In genomic region chr2:216535454-216535995, GRCh38 we compare ENCODE assay signal across 9 cellular contexts. TPM values are rescaled to one million over a fixed set of nuclear protein-coding genes. Genes with fewer than 3 reads are reported as not detected.
DNase-seq lines count a peak whose midpoint lies in the region; ATAC-seq and TF ChIP-seq lines count a peak whose summit lies in the region.
"Had no signal": no experiment of that assay in that cellular context is flagged by ENCODE, and none has a peak within 500 bp of the region (broad histone marks: within the 10 kb centered on the region; RNA-seq: fewer than 3 reads in every experiment).

No MANE protein-coding gene starts in this region.

- peak overlapping the region in 1 of 2 donors; percentile 34 for H3K9ac ChIP-seq in liver (ENCODE audit: low read depth in 1 of 2, low read length in 2 of 2)

- peak in 1 of 2 donors; percentile 32 for TF ChIP-seq RAD21 in liver (IDR thresholded peaks at IDR 0.05)

- H3K4me1 ChIP-seq in liver (ENCODE audit: control insufficient read depth in 4 of 4, insufficient read depth in 4 of 4, low read length in 3 of 4), result peaks cover 5 to 31% (median 17%) of the 10 kb centered on the region in 4 donors
- peaks cover 27 to 55% (median 43%) of the 10 kb centered on the region in 4 donors for H3K4me1 ChIP-seq in upper lobe of left lung

- TF ChIP-seq CTCF in liver (IDR thresholded peaks at IDR 0.05; ENCODE audit: low read depth, low read length, missing input control), result no peak
- no peak for TF ChIP-seq CTCF in upper lobe of left lung (IDR thresholded peaks at IDR 0.05)

- H3K27ac ChIP-seq in cingulate gyrus (ENCODE audit: low read depth, low read length), result peak overlapping the region; percentile 49
- H3K27ac ChIP-seq in liver (ENCODE audit: low read depth in 1 of 2, low read length in 2 of 2), result peak overlapping the region; percentile 36 to 46
- peak overlapping the region; percentile 34 to 80 (median 72) for H3K27ac ChIP-seq in upper lobe of left lung

- H3K36me3 ChIP-seq in liver (ENCODE audit: control insufficient read depth in 4 of 4, insufficient read depth in 3 of 4, low read depth in 1 of 4, low read length in 3 of 4) (no peaks in the 10 kb centered on the region), upper lobe of left lung (no peaks in the 10 kb centered on the region)

- ATAC-seq in upper lobe of left lung (ENCODE audit: low FRiP score in 2 of 2), result peak; percentile 77 to 80
- ATAC-seq: HCT116 had no signal

- 45% methylated on average over 10 of the region's 10 CpGs for WGBS in liver
- 0 to 13% methylated on average over 9 to 10 of the region's 10 CpGs for WGBS in upper lobe of left lung, 2 donors

- DNase-seq in NCI-H226 (peak; percentile 89), upper lobe of left lung (peak in 1 of 2 donors; percentile 40), T-helper 9 cell (no peak), NCI-H748 treated with DMSO at 0.1 percent for 48 hours (lab: John Stamatoyannopoulos, UW) (no peak), activated T-cell treated with anti-CD3 and anti-CD28 coated beads for 4 hours (no peak), DMS114 treated with DMSO at 0.1 percent for 48 hours (lab: John Stamatoyannopoulos, UW; ENCODE audit: unreplicated experiment) (no peak)

- TF ChIP-seq POLR2A in upper lobe of left lung (IDR thresholded peaks at IDR 0.05), result no peak

- no peaks in the 10 kb centered on the region for H3K27me3 ChIP-seq in liver (ENCODE audit: control insufficient read depth in 4 of 4, insufficient read depth in 4 of 4, low read length in 3 of 4)
- no peaks in the 10 kb centered on the region for H3K27me3 ChIP-seq in upper lobe of left lung

- H3K9me3 ChIP-seq in liver (ENCODE audit: control insufficient read depth in 4 of 4, low read length in 3 of 4) (no peaks in the 10 kb centered on the region), upper lobe of left lung (no peaks in the 10 kb centered on the region)

- no peak overlapping the region for H3K4me3 ChIP-seq in liver (ENCODE audit: low read depth in 1 of 3, low read length in 3 of 3)
- H3K4me3 ChIP-seq in upper lobe of left lung, result no peak overlapping the region

- TF ChIP-seq EP300 in upper lobe of left lung (IDR thresholded peaks at IDR 0.05), result peak in 2 of 4 donors; percentile 73 to 88

TF ChIP-seq in liver, 16 proteins besides CTCF, POLR2A, EP300 and RAD21:
- TF ChIP-seq SP1 (IDR thresholded peaks at IDR 0.05), result peak; percentile 69
- TF ChIP-seq HNF4G (IDR thresholded peaks at IDR 0.05), result no peak
- TF ChIP-seq TAF1 (conservative IDR thresholded peaks at IDR 0.05), result no peak
- TF ChIP-seq HNF4A (conservative IDR thresholded peaks at IDR 0.05), result no peak
- peak; percentile 15 for TF ChIP-seq ATF3 (IDR thresholded peaks at IDR 0.05)
- peak in 1 of 2 donors; percentile 28 for TF ChIP-seq JUND (IDR thresholded peaks at IDR 0.05)
- no peak for TF ChIP-seq ZBTB33 (IDR thresholded peaks at IDR 0.05)
- TF ChIP-seq MAX (IDR thresholded peaks at IDR 0.05), result peak; percentile 15
- peak; percentile 35 to 63 for TF ChIP-seq RXRA (IDR thresholded peaks at IDR 0.05)
- TF ChIP-seq NR2F2 (IDR thresholded peaks at IDR 0.05), result peak; percentile 81
- no peak for TF ChIP-seq EGR1 (IDR thresholded peaks at IDR 0.05; ENCODE audit: low read depth in 2 of 2)
- no peak for TF ChIP-seq YY1 (IDR thresholded peaks at IDR 0.05)
TF ChIP-seq in liver: peak in this region for 6.

RNA-seq across cellular contexts. Expression of gene RPL37A, which starts 36.9 kb away (rescaled TPM):
- total RNA-seq in liver (1,000 to 10,000 TPM in 1 of 2 donors, 100 to 1,000 TPM in 1; 494 to 1,680 TPM), upper lobe of left lung (1,000 to 10,000 TPM in 4 of 6 donors, 100 to 1,000 TPM in 2; 694 to 2,232 (median 1,163) TPM)
- 1,000 to 10,000 TPM in 1 of 2 donors, 100 to 1,000 TPM in 1; 819 to 1,757 TPM for polyA plus RNA-seq in liver
